ENCODE assay signal across 8 cellular contexts in genomic region chr18:21444465-21445023, GRCh38.
DNase-seq lines count a peak whose midpoint lies in the region; ATAC-seq and TF ChIP-seq lines count a peak whose summit lies in the region.

No MANE protein-coding gene starts in this region.

- H3K9me3 Mint-ChIP-seq in Caco-2 (ENCODE audit: unreplicated experiment), result no peaks in the 10 kb centered on the region
- no peaks in the 10 kb centered on the region for H3K9me3 Mint-ChIP-seq in H9
- H3K9me3 Mint-ChIP-seq in mesothelial cell of epicardium, result no peaks in the 10 kb centered on the region

- H2BK12ac ChIP-seq in H9 (ENCODE audit: insufficient read length, low read depth, low read length), result no peak overlapping the region

- CTCF ChIA-PET in Caco-2 (lab: Charles Lee), result interaction anchor here (1.4 kb wide), 1 partner anchor 249 kb away, joined by 5 read pairs; no protein-coding TSS in a partner anchor

- peaks cover 2% of the 10 kb centered on the region; the same call in 1 of the 2 replicates for H3K36me3 ChIP-seq in Caco-2 (ENCODE audit: control insufficient read depth, insufficient read depth, low read length)
- H3K36me3 ChIP-seq in NT2/D1 (ENCODE audit: insufficient read depth, insufficient read length, low read length), result no peaks in the 10 kb centered on the region

- DNase-seq in Caco-2, result peak; percentile 50 to 61
- DNase-seq in H9, result peak; percentile 48
- DNase-seq in NT2/D1 (ENCODE audit: low read depth, low spot score), result peak; percentile 33
- peak; percentile 77 for DNase-seq in dermis blood vessel endothelial cell
- DNase-seq in mesothelial cell of epicardium (ENCODE audit: low spot score in 2 of 2, unreplicated experiment in 2 of 2), result no peak

- H3K4me1 Mint-ChIP-seq in Caco-2 (ENCODE audit: low read depth, unreplicated experiment) (peaks cover 12% of the 10 kb centered on the region), H9 (peaks cover 4 to 13% of the 10 kb centered on the region in 2 experiments), mesothelial cell of epicardium (no peaks in the 10 kb centered on the region)

- H3K18ac ChIP-seq in H9 (ENCODE audit: insufficient read length, low read depth, low read length), result no peak overlapping the region

- H3K4me1 ChIP-seq in Caco-2 (peaks cover 19% of the 10 kb centered on the region), H9 (ENCODE audit: insufficient read depth, low read length) (no peaks in the 10 kb centered on the region), NT2/D1 (ENCODE audit: insufficient read depth, insufficient read length) (no peaks in the 10 kb centered on the region)

- H3K79me2 ChIP-seq in H9 (ENCODE audit: insufficient read depth, low read length), result no peaks in the 10 kb centered on the region

- no TSS peak for BruUV-seq in Caco-2 (replicated peaks; lab: Mats Ljungman, UMichigan)

- no peaks in the 10 kb centered on the region for H3K23me2 ChIP-seq in H9 (ENCODE audit: insufficient read length, low read depth, low read length, poor library complexity, severe bottlenecking)

- H3K27me3 ChIP-seq in Caco-2 (replicated peaks; ENCODE audit: control insufficient read depth, insufficient read depth, low read length) (no peaks in the 10 kb centered on the region), H9 (ENCODE audit: insufficient read depth, low read length) (no peaks in the 10 kb centered on the region), NT2/D1 (ENCODE audit: insufficient read depth, insufficient read length) (no peaks in the 10 kb centered on the region)

- no peak overlapping the region for H3T11ph ChIP-seq in H9 (ENCODE audit: low read length)

- H3K4me3 Mint-ChIP-seq in Caco-2 (ENCODE audit: unreplicated experiment) (no peak overlapping the region), H9 (no peak overlapping the region), mesothelial cell of epicardium (no peak overlapping the region)

- H3K14ac ChIP-seq in H9 (ENCODE audit: insufficient read depth, low read length), result no peak overlapping the region

- H3K9me3 ChIP-seq in Caco-2 (no peaks in the 10 kb centered on the region), H9 (ENCODE audit: control insufficient read depth, low read depth, low read length) (no peaks in the 10 kb centered on the region), NT2/D1 (ENCODE audit: insufficient read depth, low read length) (no peaks in the 10 kb centered on the region)

- no peak overlapping the region for H2BK15ac ChIP-seq in H9 (ENCODE audit: low read depth, low read length)

- no peak overlapping the region for H3K27ac ChIP-seq in H9 (ENCODE audit: insufficient read length, low read depth, low read length)

- no CpG with 5 or more reads among the region's 2 CpGs for WGBS in H9 (ENCODE audit: extremely low coverage, insufficient read length, low lambda C conversion rate)

- peak; percentile 78 to 89 for TF ChIP-seq CTCF in Caco-2 (IDR thresholded peaks at IDR 0.05; ENCODE audit: insufficient read depth in 1 of 2, low read depth in 1 of 2, low read length in 1 of 2, severe bottlenecking in 1 of 2, unreplicated experiment in 1 of 2)
- peak; percentile 89 for TF ChIP-seq CTCF in H9 (conservative IDR thresholded peaks at IDR 0.05)
- TF ChIP-seq CTCF in mesothelial cell of epicardium (IDR thresholded peaks at IDR 0.05; ENCODE audit: unreplicated experiment), result no peak

- no peak overlapping the region for H3K56ac ChIP-seq in H9 (ENCODE audit: insufficient read length, low read depth, low read length)

- no peak overlapping the region for H2BK20ac ChIP-seq in H9 (ENCODE audit: low read depth, low read length, poor library complexity, severe bottlenecking)

- no peak overlapping the region for H3K4me2 ChIP-seq in H9 (ENCODE audit: insufficient read depth, insufficient read length, low read length)

- H3K4me3 ChIP-seq in Caco-2 (ENCODE audit: low read depth, low read length) (no peak overlapping the region), NT2/D1 (ENCODE audit: insufficient read length, low read depth) (no peak overlapping the region)

- no peak overlapping the region for H3K23ac ChIP-seq in H9 (ENCODE audit: insufficient read length, low read depth, low read length)

- no peak overlapping the region for H2AFZ ChIP-seq in H9 (ENCODE audit: low read length)

- peak overlapping the region; percentile 2 for H3K27ac Mint-ChIP-seq in Caco-2 (ENCODE audit: unreplicated experiment)
- H3K27ac Mint-ChIP-seq in H9, result no peak overlapping the region; a peak in 1 of 7 replicates
- peak overlapping the region; percentile 3 for H3K27ac Mint-ChIP-seq in mesothelial cell of epicardium

- H4K8ac ChIP-seq in H9 (replicated peaks; ENCODE audit: insufficient read length, low read depth, low read length), result no peak overlapping the region

- H4K5ac ChIP-seq in H9 (ENCODE audit: insufficient read length, low read depth, low read length), result no peak overlapping the region

- POLR2A ChIA-PET in Caco-2 (lab: Charles Lee), result no interaction called here

- no peak overlapping the region for H2BK5ac ChIP-seq in H9 (ENCODE audit: insufficient read length, low read length)

- no peak overlapping the region for H4K91ac ChIP-seq in H9 (ENCODE audit: insufficient read length, low read depth, low read length)

- H3K27me3 Mint-ChIP-seq in Caco-2 (ENCODE audit: insufficient read depth, unreplicated experiment) (no peaks in the 10 kb centered on the region), H9 (ENCODE audit: low read depth) (peaks cover 27% of the 10 kb centered on the region), mesothelial cell of epicardium (ENCODE audit: low read depth) (no peaks in the 10 kb centered on the region)

- H3K9ac ChIP-seq in H9 (ENCODE audit: extremely low read depth, insufficient read length, low read length) (no peak overlapping the region), NT2/D1 (ENCODE audit: insufficient read length, low read depth) (no peak overlapping the region)

- intact Hi-C loops in Caco-2 (cut with micrococcal nuclease; ENCODE audit: unreplicated experiment), result loop anchor here (1.0 to 10.0 kb wide), 5 partner anchors 60 to 249 kb away; no protein-coding TSS in a partner anchor

- H3K36me3 Mint-ChIP-seq in Caco-2 (ENCODE audit: insufficient read depth, unreplicated experiment), result peaks cover 24% of the 10 kb centered on the region
- H3K36me3 Mint-ChIP-seq in H9 (ENCODE audit: insufficient read depth in 1 of 3, low read depth in 3 of 3), result peaks cover 0 to 8% (median 0%) of the 10 kb centered on the region in 3 experiments; a peak in 1 of 7 replicates
- H3K36me3 Mint-ChIP-seq in mesothelial cell of epicardium, result peaks cover 5% of the 10 kb centered on the region

- ATAC-seq in HG02973 (IDR thresholded peaks at IDR 0.05; ENCODE audit: unreplicated experiment), result no peak
- no peak for ATAC-seq in GM21737 (IDR thresholded peaks at IDR 0.05; ENCODE audit: unreplicated experiment)
- ATAC-seq in HG03097 (IDR thresholded peaks at IDR 0.05; ENCODE audit: low FRiP score, unreplicated experiment), result no peak

- no peak overlapping the region for H2BK120ac ChIP-seq in H9 (ENCODE audit: low read depth, low read length, poor library complexity, severe bottlenecking)

- no peak overlapping the region for H2AK5ac ChIP-seq in H9 (ENCODE audit: insufficient read length, low read length)

- H4K20me1 ChIP-seq in H9 (ENCODE audit: control insufficient read depth, insufficient read depth, insufficient read length), result no peaks in the 10 kb centered on the region

- H3K4ac ChIP-seq in H9 (ENCODE audit: low read depth, low read length), result no peak overlapping the region

- no peaks in the 10 kb centered on the region for H3K79me1 ChIP-seq in H9 (ENCODE audit: insufficient read depth, low read depth, low read length, poor library complexity, severe bottlenecking)

Comparison
In these comparisons a context has a peak if more than half of its experiments do, and no peak if none do; other contexts are left out.
1. DNase-seq: peak in Caco-2 (2 of 2), H9 (single experiment), NT2/D1 (single experiment) and dermis blood vessel endothelial cell (single experiment); none in mesothelial cell of epicardium (0 of 2).
2. H3K27ac Mint-ChIP-seq: peak in Caco-2 (single experiment) and mesothelial cell of epicardium (single experiment); none in H9 (0 of 3).